ENCODE assay signal across 1 cellular context in genomic region chr2:62465039-62465740, GRCh38.
TF ChIP-seq lines count a peak whose summit lies in the region.

No MANE protein-coding gene starts in this region.

TF ChIP-seq in H1, 55 proteins besides CTCF, POLR2A, EP300 and RAD21:
- TF ChIP-seq MAFK (IDR thresholded peaks at IDR 0.05; ENCODE audit: low read depth, low read length) (peak; percentile 25; the same call in 1 of the 2 replicates), RBBP5 (IDR thresholded peaks at IDR 0.05; ENCODE audit: borderline replicate concordance, low read depth, low read length) (no peak)
TF ChIP-seq in H1: peak in this region for 1.
